ENCODE assay signal across 11 cellular contexts in the genomic region with DNA sequence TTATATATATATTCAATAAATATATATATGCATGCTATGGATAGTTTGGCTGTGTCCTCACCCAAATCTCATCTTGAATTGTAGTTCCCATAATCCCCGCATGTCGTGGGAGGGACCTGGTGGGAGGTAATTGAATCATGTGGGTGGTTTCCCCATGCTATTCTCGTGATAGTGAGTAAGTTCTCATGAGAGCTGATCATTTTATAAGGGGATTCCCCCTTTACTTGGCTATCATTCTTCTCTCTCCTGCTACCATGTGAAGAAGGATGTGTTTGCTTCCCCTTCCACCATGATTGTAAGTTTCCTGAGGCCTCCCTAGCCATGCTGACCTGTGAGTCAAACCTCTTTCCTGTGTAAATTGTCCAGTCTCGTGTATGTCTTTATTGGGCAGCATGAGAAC. TPM values are rescaled to one million over a fixed set of nuclear protein-coding genes. Genes with fewer than 3 reads are reported as not detected.
"Had no signal": no experiment of that assay in that cellular context is flagged by ENCODE, and none has a peak within 500 bp of the region (broad histone marks: within the 10 kb centered on the region; RNA-seq: fewer than 3 reads in every experiment).

No MANE protein-coding gene starts in this region.

RNA-seq across cellular contexts. Expression of gene GBP6, which starts 10.0 kb away (rescaled TPM):
- total RNA-seq: neural crest cell, omental fat pad, osteocyte, posterior vena cava, prostate gland, pulmonary artery endothelial cell, sciatic nerve, smooth muscle cell, subcutaneous adipose tissue, tibial nerve, ureter had no signal
